Comparison of ENCODE assay signal across 27 cellular contexts in the genomic region with DNA sequence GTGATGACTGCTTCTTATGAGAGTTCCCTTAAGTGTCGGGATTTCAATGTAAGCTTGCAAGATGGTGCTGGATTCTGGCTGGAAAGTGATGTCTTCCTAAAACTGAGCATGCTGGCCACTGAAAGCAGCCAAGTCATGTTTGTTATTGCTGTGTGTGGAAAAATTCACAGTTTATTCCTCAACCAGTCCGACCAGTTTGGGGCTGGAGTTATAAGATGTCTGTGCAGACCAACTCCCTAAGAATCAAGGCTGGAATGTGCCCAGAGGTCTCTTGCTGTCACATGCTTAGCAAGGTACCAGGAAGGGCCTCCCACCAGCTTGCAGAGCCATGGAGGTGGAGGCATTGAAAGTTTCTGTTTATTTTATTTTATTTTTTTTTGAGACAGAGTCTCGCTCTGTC. TPM values are rescaled to one million over a fixed set of nuclear protein-coding genes. Genes with fewer than 3 reads are reported as not detected.
DNase-seq lines count a peak whose midpoint lies in the region; ATAC-seq and TF ChIP-seq lines count a peak whose summit lies in the region.
"Had no signal": no experiment of that assay in that cellular context is flagged by ENCODE, and none has a peak within 500 bp of the region (broad histone marks: within the 10 kb centered on the region; RNA-seq: fewer than 3 reads in every experiment).

No MANE protein-coding gene starts in this region.

- TF ChIP-seq CTCF in upper lobe of right lung (IDR thresholded peaks at IDR 0.05) = no peak
- no peak for TF ChIP-seq CTCF in activated CD8-positive, alpha-beta T cell treated with anti-CD3 and anti-CD28 coated beads for 36 hours (IDR thresholded peaks at IDR 0.05)

- DNase-seq in DMS53 (lab: John Stamatoyannopoulos, UW) = peak; percentile 31
- no peak for DNase-seq in DMS53 treated with DMSO at 0.1 percent for 48 hours (lab: John Stamatoyannopoulos, UW; ENCODE audit: unreplicated experiment)
- DNase-seq in mucosa of gallbladder (ENCODE audit: low spot score) = peak; percentile 76
- peak; percentile 18 for DNase-seq in upper lobe of right lung
- no peak for DNase-seq in activated CD8-positive, alpha-beta T cell treated with anti-CD3 and anti-CD28 coated beads for 36 hours
- no peak for DNase-seq in HuH-7 (ENCODE audit: low spot score)
- DNase-seq in dermis blood vessel endothelial cell = no peak
- DNase-seq: activated CD4-positive, alpha-beta memory T cell treated with anti-CD3 and anti-CD28 coated beads for 36 hours; activated naive CD4-positive, alpha-beta T cell; activated T-cell treated with anti-CD3 and anti-CD28 coated beads, Interleukin-2, amount 50 U/mL, for 1 hour; AML-193; amniotic stem cell; central memory CD4-positive, alpha-beta T cell; effector CD4-positive, alpha-beta T cell; heart right ventricle; NCI-H146; NCI-H774; OCI-M1; T-helper 2 cell; tibial artery had no signal

- H3K27ac ChIP-seq in upper lobe of right lung = no peak overlapping the region
- H3K27ac ChIP-seq: 22Rv1, heart right ventricle, SJSA1, tibial artery had no signal

- H3K4me1 Mint-ChIP-seq in activated CD8-positive, alpha-beta T cell treated with anti-CD3 and anti-CD28 coated beads for 36 hours (ENCODE audit: low read depth) = no peaks in the 10 kb centered on the region
- H3K4me1 Mint-ChIP-seq: stimulated activated memory B cell treated with anti-CD40 and anti-IgM and Interleukin-4, amounts not matched to agents 10 μg/mL and 1 μg/mL and 100 μg/mL, for 72 hours; WTC11 had no signal

- no peaks in the 10 kb centered on the region for H3K9me3 Mint-ChIP-seq in activated CD8-positive, alpha-beta T cell treated with anti-CD3 and anti-CD28 coated beads for 36 hours
- H3K9me3 Mint-ChIP-seq: activated CD4-positive, alpha-beta memory T cell treated with anti-CD3 and anti-CD28 coated beads for 36 hours; stimulated activated memory B cell treated with anti-CD40 and anti-IgM and Interleukin-4, amounts not matched to agents 10 μg/mL and 1 μg/mL and 100 μg/mL, for 72 hours; WTC11 had no signal

- H3K4me3 Mint-ChIP-seq in activated CD8-positive, alpha-beta T cell treated with anti-CD3 and anti-CD28 coated beads for 36 hours = no peak overlapping the region
- H3K4me3 Mint-ChIP-seq: activated CD4-positive, alpha-beta memory T cell treated with anti-CD3 and anti-CD28 coated beads for 36 hours; stimulated activated memory B cell treated with anti-CD40 and anti-IgM and Interleukin-4, amounts not matched to agents 10 μg/mL and 1 μg/mL and 100 μg/mL, for 72 hours; WTC11 had no signal

- H3K36me3 ChIP-seq in upper lobe of right lung = no peaks in the 10 kb centered on the region
- H3K36me3 ChIP-seq: heart right ventricle, SJSA1, tibial artery had no signal

- H3K4me1 ChIP-seq in upper lobe of right lung = no peaks in the 10 kb centered on the region
- H3K4me1 ChIP-seq: heart right ventricle, SJSA1, tibial artery had no signal

- ATAC-seq in esophagus mucosa (peak; percentile 81), upper lobe of right lung (peak; percentile 65)
- ATAC-seq in activated CD8-positive, alpha-beta T cell treated with anti-CD3 and anti-CD28 coated beads for 36 hours = no peak
- ATAC-seq: heart right ventricle; stimulated activated memory B cell treated with anti-CD40 and anti-IgM and Interleukin-4, amounts not matched to agents 10 μg/mL and 1 μg/mL and 100 μg/mL, for 72 hours; WTC11 had no signal

- H3K27ac Mint-ChIP-seq in activated CD8-positive, alpha-beta T cell treated with anti-CD3 and anti-CD28 coated beads for 36 hours = no peak overlapping the region
- H3K27ac Mint-ChIP-seq: activated CD4-positive, alpha-beta memory T cell treated with anti-CD3 and anti-CD28 coated beads for 36 hours; stimulated activated memory B cell treated with anti-CD40 and anti-IgM and Interleukin-4, amounts not matched to agents 10 μg/mL and 1 μg/mL and 100 μg/mL, for 72 hours; WTC11 had no signal

- H3K36me3 Mint-ChIP-seq in activated CD8-positive, alpha-beta T cell treated with anti-CD3 and anti-CD28 coated beads for 36 hours (ENCODE audit: low read depth) = no peaks in the 10 kb centered on the region
- H3K36me3 Mint-ChIP-seq: activated CD4-positive, alpha-beta memory T cell treated with anti-CD3 and anti-CD28 coated beads for 36 hours; stimulated activated memory B cell treated with anti-CD40 and anti-IgM and Interleukin-4, amounts not matched to agents 10 μg/mL and 1 μg/mL and 100 μg/mL, for 72 hours; WTC11 had no signal

- H3K4me3 ChIP-seq in upper lobe of right lung = no peak overlapping the region
- H3K4me3 ChIP-seq: heart right ventricle, SJSA1, tibial artery had no signal

- intact Hi-C loops in upper lobe of right lung (cut with DNase I) = no loop called here
- intact Hi-C loops in activated CD8-positive, alpha-beta T cell treated with anti-CD3 and anti-CD28 coated beads for 36 hours (cut with micrococcal nuclease) = no loop called here

- H3K9me3 ChIP-seq in upper lobe of right lung = no peaks in the 10 kb centered on the region
- H3K9me3 ChIP-seq: heart right ventricle, SJSA1, tibial artery had no signal

- POLR2A ChIA-PET in activated CD8-positive, alpha-beta T cell treated with anti-CD3 and anti-CD28 coated beads for 36 hours (lab: Charles Lee) = interaction anchor here (0.6 kb wide), 1 partner anchor 17 kb away, joined by 3 read pairs; no protein-coding TSS in a partner anchor

- no peaks in the 10 kb centered on the region for H3K27me3 Mint-ChIP-seq in activated CD8-positive, alpha-beta T cell treated with anti-CD3 and anti-CD28 coated beads for 36 hours

- CTCF ChIA-PET in activated CD8-positive, alpha-beta T cell treated with anti-CD3 and anti-CD28 coated beads for 36 hours (lab: Charles Lee) = interaction anchor here (0.6 to 2.1 kb wide), 3 partner anchors 13 to 42 kb away, joined by 3 to 8 read pairs (median 3); no protein-coding TSS in a partner anchor

- no peaks in the 10 kb centered on the region for H3K27me3 ChIP-seq in upper lobe of right lung
- H3K27me3 ChIP-seq: heart right ventricle had no signal

RNA-seq across cellular contexts. Expression of a gene that starts 37.1 kb away (rescaled TPM):
- total RNA-seq in esophagus mucosa (19.9 TPM), mucosa of gallbladder (11.6 TPM), upper lobe of right lung (7.3 TPM), dermis blood vessel endothelial cell (10.7 and 11.3 TPM in 2 replicates)
- 10 to 100 TPM; 11.5 to 12.3 TPM for total RNA-seq in activated CD8-positive, alpha-beta T cell treated with anti-CD3 and anti-CD28 coated beads for 36 hours

RNA-seq across cellular contexts. Expression of a gene that starts 39.2 kb away (rescaled TPM):
- 0.32 TPM for total RNA-seq in esophagus mucosa
- 6.6 TPM for total RNA-seq in mucosa of gallbladder
- total RNA-seq in upper lobe of right lung = 0.75 TPM
- not detected for total RNA-seq in activated CD8-positive, alpha-beta T cell treated with anti-CD3 and anti-CD28 coated beads for 36 hours
- total RNA-seq in dermis blood vessel endothelial cell = not detected in 2 replicates
- total RNA-seq: activated CD4-positive, alpha-beta memory T cell treated with anti-CD3 and anti-CD28 coated beads for 36 hours; G401; H1; SJSA1 had no signal

Comparison
In these comparisons a context has a peak if more than half of its experiments do, and no peak if none do; other contexts are left out.
1. DNase-seq: peak in DMS53 (single experiment), mucosa of gallbladder (single experiment) and upper lobe of right lung (single experiment); none in DMS53 treated with DMSO at 0.1 percent for 48 hours (single experiment), activated CD8-positive, alpha-beta T cell treated with anti-CD3 and anti-CD28 coated beads for 36 hours (single experiment), HuH-7 (single experiment) and dermis blood vessel endothelial cell (single experiment).